18 cellular contexts compared by ENCODE assay signal in the genomic region with DNA sequence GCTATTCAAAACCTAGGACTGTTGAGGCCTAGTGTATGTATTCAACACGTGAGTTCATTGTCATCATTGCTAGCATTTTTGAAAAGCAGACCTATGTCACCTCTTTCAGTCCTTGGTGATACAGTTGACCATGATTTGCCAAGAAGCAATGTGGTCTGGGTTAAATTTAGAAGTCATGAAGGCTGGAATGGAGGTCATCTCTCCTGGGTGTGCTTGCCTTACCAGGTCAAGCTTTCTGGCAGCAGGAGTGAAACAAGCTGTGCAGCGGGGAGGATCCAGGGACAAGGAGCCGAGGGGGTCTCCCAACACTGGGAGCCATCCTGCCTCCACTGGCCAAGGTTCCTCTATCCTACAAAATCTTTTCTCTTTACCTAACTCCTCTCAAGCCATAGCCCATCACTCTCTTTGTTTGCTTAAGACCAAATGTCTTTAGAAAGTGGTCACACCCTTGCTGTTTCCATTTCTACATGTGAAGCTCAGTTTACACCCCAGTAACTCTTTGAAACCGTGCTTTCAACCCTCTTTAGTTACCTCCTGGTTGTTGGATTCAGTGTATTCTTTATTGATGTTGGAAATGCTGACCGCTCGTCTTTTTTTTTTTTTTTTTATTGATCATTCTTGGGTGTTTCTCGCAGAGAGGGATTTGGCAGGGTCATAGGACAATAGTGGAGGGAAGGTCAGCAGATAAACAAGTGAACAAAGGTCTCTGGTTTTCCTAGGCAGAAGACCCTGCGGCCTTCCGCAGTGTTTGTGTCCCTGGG. TPM values are rescaled to one million over a fixed set of nuclear protein-coding genes. Genes with fewer than 3 reads are reported as not detected.
DNase-seq lines count a peak whose midpoint lies in the region; ATAC-seq and TF ChIP-seq lines count a peak whose summit lies in the region.
"Had no signal": no experiment of that assay in that cellular context is flagged by ENCODE, and none has a peak within 500 bp of the region (broad histone marks: within the 10 kb centered on the region; RNA-seq: fewer than 3 reads in every experiment).

No MANE protein-coding gene starts in this region.

- no peak overlapping the region for H3K4me3 ChIP-seq in left ventricle myocardium inferior
- H3K4me3 ChIP-seq in right lobe of liver = no peak overlapping the region
- H3K4me3 ChIP-seq: BLaER1, GM23338 had no signal

- DNase-seq in Right ventricle myocardium superior = no peak
- no peak for DNase-seq in cardiac septum (ENCODE audit: low spot score)
- no peak for DNase-seq in left ventricle myocardium inferior
- DNase-seq in right lobe of liver = no peak
- DNase-seq in COLO668 (lab: John Stamatoyannopoulos, UW; ENCODE audit: unreplicated experiment) = no peak
- no peak for DNase-seq in GOT3 (lab: John Stamatoyannopoulos, UW)
- DNase-seq: 8988T; Calu3; CD4-positive, alpha-beta memory T cell; DMS79 treated with DMSO at 0.1 percent for 48 hours; GF-D8; H7; HFFc6 had no signal

- no peak for TF ChIP-seq POLR2A in right lobe of liver (IDR thresholded peaks at IDR 0.05)

- TF ChIP-seq CTCF in left ventricle myocardium inferior (IDR thresholded peaks at IDR 0.05; ENCODE audit: borderline replicate concordance) (no peak), right lobe of liver (IDR thresholded peaks at IDR 0.05) (no peak)

- H3K4me1 ChIP-seq in left ventricle myocardium inferior (peaks cover 15% of the 10 kb centered on the region), right lobe of liver (peaks cover 0 to 7% (median 0%) of the 10 kb centered on the region in 4 donors)
- H3K4me1 ChIP-seq: BLaER1 had no signal

- peak overlapping the region; percentile 15 for H3K27ac ChIP-seq in left ventricle myocardium inferior (replicated peaks)
- no peak overlapping the region for H3K27ac ChIP-seq in right lobe of liver
- H3K27ac ChIP-seq: BLaER1 had no signal

- intact Hi-C loops in Right ventricle myocardium superior (cut with DNase I) (no loop called here), cardiac septum (cut with DNase I) (no loop called here), left ventricle myocardium inferior (cut with micrococcal nuclease) (no loop called here), right lobe of liver (cut with DNase I) (no loop called here)

- 48% methylated on average over 6 of the region's 9 CpGs for WGBS in right lobe of liver (ENCODE audit: insufficient coverage, low coverage, low lambda C conversion rate, missing lambda C conversion rate)

- H3K9me3 ChIP-seq in left ventricle myocardium inferior (replicated peaks) (no peaks in the 10 kb centered on the region), right lobe of liver (no peaks in the 10 kb centered on the region)

- ATAC-seq in Right ventricle myocardium superior (ENCODE audit: poor library complexity) = peak; percentile 62
- ATAC-seq in right lobe of liver = peak in 3 of 4 donors; percentile 32 to 58 (median 42)
- no peak for ATAC-seq in HG02870 (IDR thresholded peaks at IDR 0.05; ENCODE audit: unreplicated experiment)
- ATAC-seq: GM23338, HCT116 had no signal

- H3K27me3 ChIP-seq in left ventricle myocardium inferior (ENCODE audit: low read depth) (no peaks in the 10 kb centered on the region), right lobe of liver (no peaks in the 10 kb centered on the region)
- H3K27me3 ChIP-seq: BLaER1 had no signal

- H3K36me3 ChIP-seq in left ventricle myocardium inferior (no peaks in the 10 kb centered on the region), right lobe of liver (no peaks in the 10 kb centered on the region)
- H3K36me3 ChIP-seq: BLaER1 had no signal

RNA-seq across cellular contexts. Expression of a gene that starts 40.0 kb away (rescaled TPM):
- not detected for total RNA-seq in Right ventricle myocardium superior
- total RNA-seq in cardiac septum = not detected
- not detected for total RNA-seq in left ventricle myocardium inferior
- total RNA-seq in right lobe of liver = under 1 TPM in 4 of 6 experiments, not detected in 2; 0.04 to 0.81 (median 0.19) TPM
- total RNA-seq: A673; Calu3; CD4-positive, alpha-beta memory T cell; GM23338; H7; HFFc6 had no signal
